In genomic region chr6:170497845-170498281, GRCh38 we compare ENCODE assay signal across 15 cellular contexts. TPM values are rescaled to one million over a fixed set of nuclear protein-coding genes. Genes with fewer than 3 reads are reported as not detected.
DNase-seq lines count a peak whose midpoint lies in the region; ATAC-seq and TF ChIP-seq lines count a peak whose summit lies in the region.
"Had no signal": no experiment of that assay in that cellular context is flagged by ENCODE, and none has a peak within 500 bp of the region (broad histone marks: within the 10 kb centered on the region; RNA-seq: fewer than 3 reads in every experiment).

No MANE protein-coding gene starts in this region.

- peaks cover 27% of the 10 kb centered on the region for H3K9me3 Mint-ChIP-seq in endodermal cell
- H3K9me3 Mint-ChIP-seq: activated naive CD8-positive, alpha-beta T cell treated with anti-CD3 and anti-CD28 coated beads for 36 hours had no signal

- peak overlapping the region; percentile 88 for H3K27ac ChIP-seq in endodermal cell (ENCODE audit: low read depth, low read length)
- H3K27ac ChIP-seq: KMS-11, vagina had no signal

- H3K4me3 Mint-ChIP-seq in endodermal cell, result peak overlapping the region; percentile 5
- H3K4me3 Mint-ChIP-seq: activated naive CD8-positive, alpha-beta T cell treated with anti-CD3 and anti-CD28 coated beads for 36 hours; memory B cell had no signal

- TF ChIP-seq CTCF in endodermal cell (conservative IDR thresholded peaks at IDR 0.05) (no peak), retinal pigment epithelial cell (conservative IDR thresholded peaks at IDR 0.05; ENCODE audit: low read depth, low read length) (no peak), foreskin fibroblast (IDR thresholded peaks at IDR 0.05; ENCODE audit: low read depth, low read length) (no peak)

- H3K4me1 Mint-ChIP-seq in endodermal cell, result peaks cover 21% of the 10 kb centered on the region
- H3K4me1 Mint-ChIP-seq: activated naive CD8-positive, alpha-beta T cell treated with anti-CD3 and anti-CD28 coated beads for 36 hours had no signal

- no peaks in the 10 kb centered on the region for H3K4me1 ChIP-seq in endodermal cell (ENCODE audit: control insufficient read depth, insufficient read depth, low read length)
- H3K4me1 ChIP-seq: vagina had no signal

- ATAC-seq in GM18909 (IDR thresholded peaks at IDR 0.05; ENCODE audit: poor library complexity, unreplicated experiment), result no peak

- H3K27me3 ChIP-seq in endodermal cell (ENCODE audit: control insufficient read depth, insufficient read depth, low read length, poor library complexity, severe bottlenecking), result peaks cover 6% of the 10 kb centered on the region
- H3K27me3 ChIP-seq: vagina had no signal

- H3K4me3 ChIP-seq in endodermal cell (ENCODE audit: low read length) (no peak overlapping the region), retinal pigment epithelial cell (ENCODE audit: low read length) (no peak overlapping the region), foreskin fibroblast (ENCODE audit: low read depth in 1 of 2, low read length in 2 of 2) (no peak overlapping the region)
- H3K4me3 ChIP-seq: vagina had no signal

- peak; percentile 58 for DNase-seq in NCI-H510A treated with DMSO at 0.1 percent for 48 hours (lab: John Stamatoyannopoulos, UW)
- no peak for DNase-seq in NCI-H510A (lab: John Stamatoyannopoulos, UW)
- peak; percentile 51 for DNase-seq in NCI-H524 treated with DMSO at 0.1 percent for 48 hours (lab: John Stamatoyannopoulos, UW)
- peak; percentile 92 for DNase-seq in endodermal cell
- peak; percentile 2 for DNase-seq in retinal pigment epithelial cell (ENCODE audit: low read depth)
- DNase-seq in NOMO-1 treated with dmso at 0.1 percent for 144 hours (lab: John Stamatoyannopoulos, UW; ENCODE audit: unreplicated experiment), result no peak
- no peak for DNase-seq in foreskin fibroblast
- DNase-seq: ACHN; activated naive CD8-positive, alpha-beta T cell treated with anti-CD3 and anti-CD28 coated beads for 36 hours; COR-L47; SHP77 had no signal

- H3K27me3 Mint-ChIP-seq in endodermal cell (ENCODE audit: insufficient read depth), result peaks cover 26% of the 10 kb centered on the region

- no peaks in the 10 kb centered on the region for H3K9me3 ChIP-seq in endodermal cell (ENCODE audit: control insufficient read depth, low read length)
- H3K9me3 ChIP-seq: vagina had no signal

- 0 to 19% methylated on average over 1 to 4 of the region's 4 CpGs for WGBS in endodermal cell (ENCODE audit: insufficient coverage in 1 of 2, insufficient read length in 1 of 2), 2 experiments

- no peaks in the 10 kb centered on the region for H3K36me3 ChIP-seq in endodermal cell (ENCODE audit: control insufficient read depth, insufficient read depth, low read length)
- H3K36me3 ChIP-seq: vagina had no signal

- peaks cover 10% of the 10 kb centered on the region for H3K36me3 Mint-ChIP-seq in endodermal cell (ENCODE audit: low read depth)
- H3K36me3 Mint-ChIP-seq: activated naive CD8-positive, alpha-beta T cell treated with anti-CD3 and anti-CD28 coated beads for 36 hours had no signal

- H3K9ac ChIP-seq in endodermal cell (ENCODE audit: extremely low read depth, low read length, poor library complexity, severe bottlenecking), result no peak overlapping the region
- H3K9ac ChIP-seq: KMS-11 had no signal

- peak overlapping the region; percentile 88 for H3K27ac Mint-ChIP-seq in endodermal cell
- H3K27ac Mint-ChIP-seq: activated naive CD8-positive, alpha-beta T cell treated with anti-CD3 and anti-CD28 coated beads for 36 hours; memory B cell had no signal

RNA-seq across cellular contexts. Expression of gene PSMB1, which starts 55.2 kb away (rescaled TPM):
- total RNA-seq in endodermal cell, result 100 to 1,000 TPM; 239 to 243 TPM
- polyA plus RNA-seq in endodermal cell (2013, experiment 1 of 2), result 230 TPM
- polyA plus RNA-seq in endodermal cell (2013, experiment 2 of 2), result 223 TPM

RNA-seq across cellular contexts. Expression of gene TBP, which starts 56.3 kb away (rescaled TPM):
- total RNA-seq in endodermal cell, result 10 to 100 TPM; 21.6 to 28.0 TPM
- polyA plus RNA-seq in endodermal cell (2013, experiment 1 of 2), result 23.6 TPM
- polyA plus RNA-seq in endodermal cell (2013, experiment 2 of 2), result 18.7 TPM

Comparison
In these comparisons a context has a peak if more than half of its experiments do, and no peak if none do; other contexts are left out.
1. DNase-seq: peak in NCI-H510A treated with DMSO at 0.1 percent for 48 hours (single experiment), NCI-H524 treated with DMSO at 0.1 percent for 48 hours (single experiment), endodermal cell (single experiment) and retinal pigment epithelial cell (single experiment); none in NCI-H510A (single experiment), NOMO-1 treated with dmso at 0.1 percent for 144 hours (single experiment) and foreskin fibroblast (0 of 2).